Comparison of ENCODE assay signal across 26 cellular contexts in the genomic region with DNA sequence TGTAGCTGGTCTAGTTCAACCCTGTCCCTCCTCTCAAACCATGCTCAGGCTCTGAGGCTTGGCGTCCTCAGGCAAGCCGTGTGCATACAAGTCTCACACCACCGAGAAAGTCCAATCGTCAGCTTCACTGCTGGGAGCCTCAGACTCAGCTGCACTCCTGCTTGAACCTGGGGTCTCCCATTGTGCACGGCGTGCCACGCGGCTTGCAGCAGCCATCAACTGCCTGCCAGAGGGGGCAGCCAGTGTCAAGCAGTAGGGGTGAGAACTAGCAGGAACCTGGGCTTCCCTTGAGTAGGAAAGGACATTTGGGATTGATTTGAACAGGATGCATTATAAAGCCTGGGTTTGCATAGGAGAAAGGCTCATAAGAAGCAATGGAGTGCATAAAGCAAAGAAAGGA.
A peak's percentile ranks its signal among the peaks of the same experiment; 100 is the strongest.
DNase-seq lines count a peak whose midpoint lies in the region; ATAC-seq and TF ChIP-seq lines count a peak whose summit lies in the region.
"Had no signal": no experiment of that assay in that cellular context is flagged by ENCODE, and none has a peak within 500 bp of the region (broad histone marks: within the 10 kb centered on the region; RNA-seq: fewer than 3 reads in every experiment).

No MANE protein-coding gene starts in this region.

- peaks cover 2% of the 10 kb centered on the region for H3K36me3 Mint-ChIP-seq in activated naive CD4-positive, alpha-beta T cell treated with anti-CD3 and anti-CD28 coated beads, Interleukin-2, amount 50 U/mL, for 24 hours
- H3K36me3 Mint-ChIP-seq in activated naive CD8-positive, alpha-beta T cell treated with anti-CD3 and anti-CD28 coated beads for 36 hours = peaks cover 3% of the 10 kb centered on the region
- H3K36me3 Mint-ChIP-seq: natural killer cell treated with Interleukin-12 subunit alpha and Interleukin-12 subunit beta and Interleukin-15 and Interleukin-18, amount 100 ng/mL, for 72 hours had no signal

- H3K36me3 ChIP-seq in KMS-11 (ENCODE audit: insufficient read depth) (no peaks in the 10 kb centered on the region), thymus (ENCODE audit: control insufficient read depth, insufficient read depth) (no peaks in the 10 kb centered on the region)
- H3K36me3 ChIP-seq: BLaER1 treated with 17β-estradiol and CSF1 and Interleukin-3, amounts not matched to agents 10 nM and 100 nM; esophagus squamous epithelium; heart right ventricle; lower lobe of right lung; SJCRH30 had no signal

- H3K4me1 ChIP-seq in KMS-11 (ENCODE audit: low read depth, poor library complexity, severe bottlenecking) = peaks cover 100% of the 10 kb centered on the region
- peaks cover 70% of the 10 kb centered on the region for H3K4me1 ChIP-seq in thymus (ENCODE audit: control insufficient read depth, insufficient read depth, low read length)
- H3K4me1 ChIP-seq: BLaER1 treated with 17β-estradiol and CSF1 and Interleukin-3, amounts not matched to agents 10 nM and 100 nM; esophagus squamous epithelium; heart right ventricle; lower lobe of right lung; SJCRH30 had no signal

- H3K27me3 Mint-ChIP-seq in activated naive CD4-positive, alpha-beta T cell treated with anti-CD3 and anti-CD28 coated beads, Interleukin-2, amount 50 U/mL, for 24 hours = no peaks in the 10 kb centered on the region
- no peaks in the 10 kb centered on the region for H3K27me3 Mint-ChIP-seq in activated naive CD8-positive, alpha-beta T cell treated with anti-CD3 and anti-CD28 coated beads for 36 hours

- 76% methylated on average over 8 of the region's 8 CpGs for WGBS in thymus

- H3K27me3 ChIP-seq in KMS-11 (ENCODE audit: insufficient read depth, low read depth) = no peaks in the 10 kb centered on the region
- H3K27me3 ChIP-seq in thymus (ENCODE audit: control insufficient read depth, insufficient read depth) = no peaks in the 10 kb centered on the region
- H3K27me3 ChIP-seq: BLaER1 treated with 17β-estradiol and CSF1 and Interleukin-3, amounts not matched to agents 10 nM and 100 nM; SJCRH30 had no signal

- H3K9ac ChIP-seq in KMS-11 = no peak overlapping the region
- H3K9ac ChIP-seq: BLaER1 treated with 17β-estradiol and CSF1 and Interleukin-3, amounts not matched to agents 10 nM and 100 nM had no signal

- no peaks in the 10 kb centered on the region for H3K9me3 ChIP-seq in thymus (ENCODE audit: control insufficient read depth)
- H3K9me3 ChIP-seq: BLaER1 treated with 17β-estradiol and CSF1 and Interleukin-3, amounts not matched to agents 10 nM and 100 nM; esophagus squamous epithelium; heart right ventricle; lower lobe of right lung; SJCRH30 had no signal

- no peak overlapping the region for H3K4me3 Mint-ChIP-seq in activated naive CD4-positive, alpha-beta T cell treated with anti-CD3 and anti-CD28 coated beads, Interleukin-2, amount 50 U/mL, for 24 hours
- peak overlapping the region; percentile 13 for H3K4me3 Mint-ChIP-seq in activated naive CD8-positive, alpha-beta T cell treated with anti-CD3 and anti-CD28 coated beads for 36 hours
- H3K4me3 Mint-ChIP-seq: GM23338; natural killer cell treated with Interleukin-12 subunit alpha and Interleukin-12 subunit beta and Interleukin-15 and Interleukin-18, amount 100 ng/mL, for 72 hours had no signal

- H3K4me1 Mint-ChIP-seq in activated naive CD4-positive, alpha-beta T cell treated with anti-CD3 and anti-CD28 coated beads, Interleukin-2, amount 50 U/mL, for 24 hours = peaks cover 98% of the 10 kb centered on the region
- peaks cover 90% of the 10 kb centered on the region for H3K4me1 Mint-ChIP-seq in activated naive CD8-positive, alpha-beta T cell treated with anti-CD3 and anti-CD28 coated beads for 36 hours

- no peak for DNase-seq in activated naive CD4-positive, alpha-beta T cell (lab: John Stamatoyannopoulos, UW)
- DNase-seq in activated naive CD8-positive, alpha-beta T cell treated with anti-CD3 and anti-CD28 coated beads for 36 hours = no peak
- DNase-seq in left cardiac atrium (no peak), putamen (ENCODE audit: low spot score) (no peak)
- DNase-seq: activated CD4-positive, CD25-positive, alpha-beta regulatory T cell treated with anti-CD3 and anti-CD28 coated beads, Interleukin-2, amount 50 U/mL, for 72 hours; activated gamma-delta T cell; anterior cingulate cortex; esophagus squamous epithelium; foreskin melanocyte; heart right ventricle; Kasumi-1; kidney glomerular epithelial cell; lower lobe of right lung; MV-4-11; NCI-H1436 treated with DMSO at 0.1 percent for 48 hours; NCI-H748 treated with DMSO at 0.1 percent for 48 hours; SJCRH30; trophoblast cell had no signal

- peak overlapping the region; percentile 87 for H3K27ac Mint-ChIP-seq in activated naive CD4-positive, alpha-beta T cell treated with anti-CD3 and anti-CD28 coated beads, Interleukin-2, amount 50 U/mL, for 24 hours
- peak overlapping the region; percentile 47 for H3K27ac Mint-ChIP-seq in activated naive CD8-positive, alpha-beta T cell treated with anti-CD3 and anti-CD28 coated beads for 36 hours
- H3K27ac Mint-ChIP-seq: GM23338 had no signal

- ATAC-seq in left cardiac atrium = no peak
- ATAC-seq: GM23338; heart right ventricle; lower lobe of right lung; natural killer cell treated with Interleukin-12 subunit alpha and Interleukin-12 subunit beta and Interleukin-15 and Interleukin-18, amount 100 ng/mL, for 72 hours had no signal

- intact Hi-C loops in left cardiac atrium (cut with DNase I) = no loop called here

- peaks cover 6% of the 10 kb centered on the region for H3K9me3 Mint-ChIP-seq in activated naive CD4-positive, alpha-beta T cell treated with anti-CD3 and anti-CD28 coated beads, Interleukin-2, amount 50 U/mL, for 24 hours
- H3K9me3 Mint-ChIP-seq in activated naive CD8-positive, alpha-beta T cell treated with anti-CD3 and anti-CD28 coated beads for 36 hours = peaks cover 1% of the 10 kb centered on the region
- H3K9me3 Mint-ChIP-seq: GM23338; natural killer cell treated with Interleukin-12 subunit alpha and Interleukin-12 subunit beta and Interleukin-15 and Interleukin-18, amount 100 ng/mL, for 72 hours had no signal

- no peaks in the 10 kb centered on the region for H4K20me1 ChIP-seq in KMS-11 (ENCODE audit: insufficient read depth)
- H4K20me1 ChIP-seq: BLaER1 treated with 17β-estradiol and CSF1 and Interleukin-3, amounts not matched to agents 10 nM and 100 nM had no signal

- no peak overlapping the region for H3K27ac ChIP-seq in KMS-11
- H3K27ac ChIP-seq in thymus (ENCODE audit: low read depth) = peak overlapping the region; percentile 93
- H3K27ac ChIP-seq: BLaER1 treated with 17β-estradiol and CSF1 and Interleukin-3, amounts not matched to agents 10 nM and 100 nM; esophagus squamous epithelium; heart right ventricle; HL-60; lower lobe of right lung; SJCRH30; skin epidermis had no signal

- no peaks in the 10 kb centered on the region for H3K79me2 ChIP-seq in KMS-11 (ENCODE audit: insufficient read depth, low read depth)

- peak overlapping the region; percentile 80 for H3K4me2 ChIP-seq in KMS-11
- H3K4me2 ChIP-seq: BLaER1 treated with 17β-estradiol and CSF1 and Interleukin-3, amounts not matched to agents 10 nM and 100 nM; GM23338 had no signal

- H2AFZ ChIP-seq in KMS-11 (ENCODE audit: low read depth) = no peak overlapping the region
- H2AFZ ChIP-seq: GM23338 had no signal

- H3K4me3 ChIP-seq in KMS-11 (IDR thresholded peaks at IDR 0.05; ENCODE audit: insufficient read depth, low read depth, low read length) (no peak overlapping the region), thymus (ENCODE audit: low read length) (no peak overlapping the region)
- H3K4me3 ChIP-seq: BLaER1 treated with 17β-estradiol and CSF1 and Interleukin-3, amounts not matched to agents 10 nM and 100 nM; esophagus squamous epithelium; GM23338; heart right ventricle; lower lobe of right lung; SJCRH30; skin epidermis had no signal

- TF ChIP-seq CTCF in KMS-11 (conservative IDR thresholded peaks at IDR 0.05; ENCODE audit: low read depth, low read length) = no peak
